Comparison of ENCODE assay signal across 8 cellular contexts in the genomic region with DNA sequence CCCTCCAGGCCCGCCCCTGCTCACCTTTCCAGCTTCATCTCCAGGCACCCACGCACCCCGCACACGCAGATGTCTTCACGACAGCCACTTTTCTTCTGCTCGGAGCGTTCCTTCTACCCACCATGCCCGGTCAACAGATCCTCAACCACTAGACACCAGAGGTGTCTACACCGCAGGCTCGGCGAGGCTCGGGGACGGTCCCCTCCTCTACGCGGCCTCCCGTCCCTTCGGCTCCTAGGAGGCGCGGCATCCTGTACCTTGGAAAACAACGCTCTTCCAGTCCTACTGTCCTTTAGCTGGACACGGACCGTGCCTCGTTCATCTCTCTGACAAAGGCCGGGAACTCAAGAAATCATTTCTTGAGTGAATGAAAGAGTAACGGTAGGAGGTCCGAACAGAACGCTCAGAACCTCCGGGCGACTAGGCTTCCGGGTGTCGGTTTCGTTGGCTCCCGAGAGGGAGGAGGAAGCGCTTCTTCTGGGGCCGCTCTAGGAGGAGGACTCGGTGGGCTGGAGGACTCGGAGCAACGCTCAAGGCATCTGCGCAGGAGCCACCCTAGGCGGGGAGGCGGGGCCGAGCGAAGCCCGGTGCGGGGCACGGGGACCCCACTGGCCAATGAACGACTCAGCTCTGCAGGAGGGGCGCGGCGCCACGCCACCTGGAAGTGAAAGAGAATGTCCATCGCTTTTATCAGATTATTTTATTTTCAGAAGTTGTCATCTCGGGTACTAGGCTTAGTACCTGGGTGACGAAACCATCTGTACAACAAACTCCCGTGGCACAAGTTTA. TPM values are rescaled to one million over a fixed set of nuclear protein-coding genes. Genes with fewer than 3 reads are reported as not detected.
A peak's percentile ranks its signal among the peaks of the same experiment; 100 is the strongest.
DNase-seq lines count a peak whose midpoint lies in the region; ATAC-seq, FAIRE-seq and TF ChIP-seq lines count a peak whose summit lies in the region.

No MANE protein-coding gene starts in this region.

- H3K27me3 Mint-ChIP-seq in astrocyte (ENCODE audit: low read depth, unreplicated experiment): peaks cover 3% of the 10 kb centered on the region

- H3K4me1 Mint-ChIP-seq in astrocyte (ENCODE audit: low read depth, unreplicated experiment): peaks cover 12% of the 10 kb centered on the region

- peaks cover 6% of the 10 kb centered on the region for H3K36me3 Mint-ChIP-seq in astrocyte (ENCODE audit: low read depth, unreplicated experiment)

- DNase-seq in GM18507 (ENCODE audit: extremely low spot score, insufficient read length, low read depth) (peak; percentile 88), NCI-H1930 (lab: John Stamatoyannopoulos, UW) (peak; percentile 93 to 99), T-helper 22 cell (ENCODE audit: low read depth) (peak; percentile 98), astrocyte (ENCODE audit: low read depth) (peak; percentile 96), right cardiac atrium (peak; percentile 99 to 100 (median 100)), psoas muscle (peak; percentile 99), urothelium cell line (ENCODE audit: low spot score) (peak; percentile 100)

- H3K9ac ChIP-seq in astrocyte (ENCODE audit: low read length): peak overlapping the region; percentile 91

- ATAC-seq in HG02973 (IDR thresholded peaks at IDR 0.05; ENCODE audit: unreplicated experiment): peak; percentile 95
- ATAC-seq in right cardiac atrium: peak; percentile 100
- peak; percentile 100 for ATAC-seq in psoas muscle

- peaks cover 4% of the 10 kb centered on the region for H3K9me3 Mint-ChIP-seq in astrocyte (ENCODE audit: unreplicated experiment)

- H3K4me3 Mint-ChIP-seq in astrocyte (ENCODE audit: unreplicated experiment): peak overlapping the region; percentile 96

- peak overlapping the region; percentile 66 for H3K27ac ChIP-seq in astrocyte (ENCODE audit: low read depth, low read length)
- peak overlapping the region; percentile 8 for H3K27ac ChIP-seq in right cardiac atrium (ENCODE audit: low read length)
- H3K27ac ChIP-seq in psoas muscle: peak overlapping the region; percentile 75

- H2AFZ ChIP-seq in astrocyte (ENCODE audit: low read depth, low read length): peak overlapping the region; percentile 83

- no peaks in the 10 kb centered on the region for H3K27me3 ChIP-seq in astrocyte (ENCODE audit: insufficient read depth, low read length)
- no peaks in the 10 kb centered on the region for H3K27me3 ChIP-seq in right cardiac atrium (ENCODE audit: control insufficient read depth, insufficient read depth)
- H3K27me3 ChIP-seq in psoas muscle (ENCODE audit: insufficient read depth in 3 of 3, low read length in 2 of 3): peaks cover 0 to 3% (median 0%) of the 10 kb centered on the region in 3 donors

- H4K20me1 ChIP-seq in astrocyte (ENCODE audit: insufficient read depth, low read length): peaks cover 13% of the 10 kb centered on the region

- peak overlapping the region; percentile 94 for H3K4me3 ChIP-seq in astrocyte (ENCODE audit: insufficient read depth, low read depth, low read length)
- H3K4me3 ChIP-seq in right cardiac atrium (ENCODE audit: low read length): peak overlapping the region; percentile 91
- H3K4me3 ChIP-seq in psoas muscle: peak overlapping the region; percentile 98

- H3K4me2 ChIP-seq in astrocyte (ENCODE audit: low read length): peak overlapping the region; percentile 87

- intact Hi-C loops in right cardiac atrium (cut with DNase I): loop anchor here in 1 of 4 donors (5.0 kb wide), 1 partner anchor 35 kb away; the partner anchor contains the start of genes PLOD3 and ZNHIT1
- intact Hi-C loops in psoas muscle (cut with DNase I): loop anchor here in 1 of 2 donors (5.0 kb wide), 1 partner anchor 35 kb away; the partner anchor contains the start of genes PLOD3 and ZNHIT1

- H3K4me1 ChIP-seq in astrocyte (ENCODE audit: insufficient read depth, low read length): peaks cover 3% of the 10 kb centered on the region
- peaks cover 4% of the 10 kb centered on the region for H3K4me1 ChIP-seq in right cardiac atrium (ENCODE audit: control insufficient read depth, insufficient read depth, low read length)
- H3K4me1 ChIP-seq in psoas muscle: peaks cover 6% of the 10 kb centered on the region

- H3K79me2 ChIP-seq in astrocyte (ENCODE audit: insufficient read depth, low read length): peaks cover 43% of the 10 kb centered on the region

- peak; percentile 98 for FAIRE-seq in GM18507 (lab: Jason Lieb, UNC)
- FAIRE-seq in astrocyte (lab: Jason Lieb, UNC): no peak
- peak; percentile 89 for FAIRE-seq in urothelium cell line (lab: Jason Lieb, UNC)

- H3K36me3 ChIP-seq in astrocyte (ENCODE audit: insufficient read depth, low read length) (no peaks in the 10 kb centered on the region), psoas muscle (ENCODE audit: insufficient read depth in 1 of 2, low read depth in 1 of 2) (peaks cover 0 to 22% of the 10 kb centered on the region in 2 donors)

- H3K9me3 ChIP-seq in astrocyte (ENCODE audit: insufficient read depth, low read depth, low read length) (no peaks in the 10 kb centered on the region), right cardiac atrium (ENCODE audit: control insufficient read depth, low read length) (no peaks in the 10 kb centered on the region), psoas muscle (no peaks in the 10 kb centered on the region)

- under 1% methylated on average over 55 of the region's 55 CpGs for WGBS in right cardiac atrium
- WGBS in psoas muscle, 3 donors: 1% methylated on average over 51 to 55 of the region's 55 CpGs

- H3K27ac Mint-ChIP-seq in astrocyte (ENCODE audit: unreplicated experiment): peak overlapping the region; percentile 97

- TF ChIP-seq CTCF in astrocyte (IDR thresholded peaks at IDR 0.05; ENCODE audit: insufficient read depth, low read depth, low read length): no peak
- TF ChIP-seq CTCF in psoas muscle (IDR thresholded peaks at IDR 0.05): no peak

RNA-seq across cellular contexts. Expression of gene FIS1, which starts 7.2 kb away (rescaled TPM):
- total RNA-seq in astrocyte (134 and 140 TPM in 2 replicates), right cardiac atrium (100 to 1,000 TPM; 245 to 315 (median 279) TPM), psoas muscle (100 to 1,000 TPM; 239 to 368 (median 261) TPM)
- polyA plus RNA-seq in right cardiac atrium (297 TPM), psoas muscle (100 to 1,000 TPM; 263 to 341 (median 312) TPM)

RNA-seq across cellular contexts. Expression of gene CLDN15, which starts 14.5 kb away (rescaled TPM):
- total RNA-seq in astrocyte (8.7 and 10.0 TPM in 2 replicates), right cardiac atrium (1 to 10 TPM; 2.4 to 3.4 (median 3.0) TPM), psoas muscle (1 to 10 TPM; 1.0 to 2.1 (median 1.5) TPM)
- polyA plus RNA-seq in right cardiac atrium (4.2 TPM), psoas muscle (1 to 10 TPM in 2 of 3 donors, under 1 TPM in 1; 0.52 to 2.2 (median 1.9) TPM)

RNA-seq across cellular contexts. Expression of gene ZNHIT1, which starts 34.1 kb away (rescaled TPM):
- total RNA-seq in astrocyte: 107 and 115 TPM in 2 replicates
- total RNA-seq in right cardiac atrium: 10 to 100 TPM; 51.5 to 62.8 (median 55.5) TPM
- polyA plus RNA-seq in right cardiac atrium: 108 TPM
- 10 to 100 TPM; 40.8 to 58.1 (median 48.1) TPM for total RNA-seq in psoas muscle
- polyA plus RNA-seq in psoas muscle: 10 to 100 TPM; 65.0 to 89.5 (median 67.6) TPM

RNA-seq across cellular contexts. Expression of gene PLOD3, which starts 34.7 kb away (rescaled TPM):
- total RNA-seq in astrocyte (161 and 164 TPM in 2 replicates), right cardiac atrium (10 to 100 TPM; 34.8 to 52.8 (median 44.0) TPM), psoas muscle (10 to 100 TPM; 18.5 to 25.4 (median 20.4) TPM)
- polyA plus RNA-seq in right cardiac atrium (31.2 TPM), psoas muscle (10 to 100 TPM; 12.9 to 45.4 (median 15.2) TPM)

RNA-seq across cellular contexts. Expression of gene MOGAT3, which starts 51.2 kb away (rescaled TPM):
- total RNA-seq in astrocyte (not detected in 2 replicates), right cardiac atrium (not detected), psoas muscle (not detected)
- polyA plus RNA-seq in right cardiac atrium (not detected), psoas muscle (not detected)

Comparison
In these comparisons a context has a peak if more than half of its experiments do, and no peak if none do; other contexts are left out.
1. Peak in every context shown above with its lines: DNase-seq, ATAC-seq, H3K4me3 ChIP-seq and H3K27ac ChIP-seq.
2. H3K27ac ChIP-seq: peak in every context shown above with its lines; median percentile 75 in psoas muscle; 66 in astrocyte; 8 in right cardiac atrium.